16 cellular contexts compared by ENCODE assay signal in the genomic region with DNA sequence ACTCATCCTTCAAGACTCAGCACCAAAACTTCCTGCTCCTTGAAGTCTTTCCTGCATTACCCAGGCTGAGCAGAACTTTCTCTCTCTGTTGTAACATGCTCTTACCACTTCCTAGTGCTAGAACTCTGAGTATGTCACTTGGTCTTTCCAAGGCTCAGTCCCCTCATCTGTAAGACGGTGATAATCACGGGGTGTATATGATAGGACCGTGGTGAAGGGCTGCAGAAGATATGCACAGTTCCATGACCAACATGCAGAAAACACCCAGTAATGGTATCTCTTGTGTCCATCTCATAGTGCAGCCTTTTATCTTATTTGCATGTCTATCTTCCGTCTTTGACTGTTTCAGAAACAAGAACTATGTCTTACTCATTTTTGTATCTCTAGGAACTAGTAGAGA.
DNase-seq lines count a peak whose midpoint lies in the region; ATAC-seq and TF ChIP-seq lines count a peak whose summit lies in the region.
"Had no signal": no experiment of that assay in that cellular context is flagged by ENCODE, and none has a peak within 500 bp of the region (broad histone marks: within the 10 kb centered on the region; RNA-seq: fewer than 3 reads in every experiment).

No MANE protein-coding gene starts in this region.

- H3K9me3 Mint-ChIP-seq in stimulated activated memory B cell treated with anti-CD40 and anti-IgM and Interleukin-4, amounts not matched to agents 10 μg/mL and 1 μg/mL and 100 μg/mL, for 72 hours = peaks cover 11% of the 10 kb centered on the region
- H3K9me3 Mint-ChIP-seq in Caco-2 (ENCODE audit: unreplicated experiment) = peaks cover 10% of the 10 kb centered on the region
- H3K9me3 Mint-ChIP-seq: CD4-positive, alpha-beta T cell had no signal

- H3K27me3 ChIP-seq in OCI-LY3 (ENCODE audit: low read depth, low read length) = no peaks in the 10 kb centered on the region
- H3K27me3 ChIP-seq in hepatocyte = no peaks in the 10 kb centered on the region
- no peaks in the 10 kb centered on the region for H3K27me3 ChIP-seq in Caco-2 (replicated peaks; ENCODE audit: control insufficient read depth, insufficient read depth, low read length)

- H4K20me1 ChIP-seq in OCI-LY3 (ENCODE audit: insufficient read depth, low read length) (no peaks in the 10 kb centered on the region), hepatocyte (ENCODE audit: insufficient read depth, poor library complexity, severe bottlenecking) (no peaks in the 10 kb centered on the region)

- ATAC-seq in stimulated activated memory B cell treated with anti-CD40 and anti-IgM and Interleukin-4, amounts not matched to agents 10 μg/mL and 1 μg/mL and 100 μg/mL, for 72 hours = peak; percentile 31
- no peak for ATAC-seq in HG03159 (IDR thresholded peaks at IDR 0.05; ENCODE audit: unreplicated experiment)

- peaks cover 40% of the 10 kb centered on the region for H3K4me1 ChIP-seq in OCI-LY3 (ENCODE audit: low read length)
- H3K4me1 ChIP-seq in hepatocyte (ENCODE audit: insufficient read depth) = no peaks in the 10 kb centered on the region
- H3K4me1 ChIP-seq in Caco-2 = 0 out of 2 replicates have a peak, but pooled peaks cover 3% of the 10 kb centered on the region

- H3K27ac ChIP-seq in OCI-LY3 (ENCODE audit: low read length) (peak overlapping the region; percentile 51), hepatocyte (no peak overlapping the region)

- H3K4me3 Mint-ChIP-seq in stimulated activated memory B cell treated with anti-CD40 and anti-IgM and Interleukin-4, amounts not matched to agents 10 μg/mL and 1 μg/mL and 100 μg/mL, for 72 hours = no peak overlapping the region
- H3K4me3 Mint-ChIP-seq in Caco-2 (ENCODE audit: unreplicated experiment) = no peak overlapping the region
- H3K4me3 Mint-ChIP-seq: B cell; CD4-positive, alpha-beta T cell had no signal

- H3K27ac Mint-ChIP-seq in stimulated activated memory B cell treated with anti-CD40 and anti-IgM and Interleukin-4, amounts not matched to agents 10 μg/mL and 1 μg/mL and 100 μg/mL, for 72 hours = no peak overlapping the region
- no peak overlapping the region for H3K27ac Mint-ChIP-seq in Caco-2 (ENCODE audit: unreplicated experiment)
- H3K27ac Mint-ChIP-seq: B cell; CD4-positive, alpha-beta T cell had no signal

- H3K4me1 Mint-ChIP-seq in stimulated activated memory B cell treated with anti-CD40 and anti-IgM and Interleukin-4, amounts not matched to agents 10 μg/mL and 1 μg/mL and 100 μg/mL, for 72 hours = peaks cover 25% of the 10 kb centered on the region
- no peaks in the 10 kb centered on the region for H3K4me1 Mint-ChIP-seq in Caco-2 (ENCODE audit: low read depth, unreplicated experiment)

- H3K4me2 ChIP-seq in OCI-LY3 (ENCODE audit: low read length) (peak overlapping the region; percentile 69), hepatocyte (no peak overlapping the region)

- H3K36me3 Mint-ChIP-seq in stimulated activated memory B cell treated with anti-CD40 and anti-IgM and Interleukin-4, amounts not matched to agents 10 μg/mL and 1 μg/mL and 100 μg/mL, for 72 hours = peaks cover 10% of the 10 kb centered on the region
- H3K36me3 Mint-ChIP-seq in Caco-2 (ENCODE audit: insufficient read depth, unreplicated experiment) = no peaks in the 10 kb centered on the region

- no peaks in the 10 kb centered on the region for H3K27me3 Mint-ChIP-seq in stimulated activated memory B cell treated with anti-CD40 and anti-IgM and Interleukin-4, amounts not matched to agents 10 μg/mL and 1 μg/mL and 100 μg/mL, for 72 hours
- peaks cover 3% of the 10 kb centered on the region for H3K27me3 Mint-ChIP-seq in Caco-2 (ENCODE audit: insufficient read depth, unreplicated experiment)
- H3K27me3 Mint-ChIP-seq: B cell; CD4-positive, alpha-beta T cell had no signal

- intact Hi-C loops in Caco-2 (cut with micrococcal nuclease; ENCODE audit: unreplicated experiment) = no loop called here

- H3K9ac ChIP-seq in OCI-LY3 (ENCODE audit: low read length) = 0 out of 2 replicates have a peak overlapping the region, but pooled peaks have one; percentile 1

- H3K36me3 ChIP-seq in OCI-LY3 (replicated peaks; ENCODE audit: low read depth, low read length) = no peaks in the 10 kb centered on the region
- H3K36me3 ChIP-seq in hepatocyte (replicated peaks; ENCODE audit: insufficient read depth, low read depth) = no peaks in the 10 kb centered on the region
- no peaks in the 10 kb centered on the region for H3K36me3 ChIP-seq in Caco-2 (ENCODE audit: control insufficient read depth, insufficient read depth, low read length)
- H3K36me3 ChIP-seq: HAP-1 had no signal

- H3K9me2 ChIP-seq in hepatocyte (replicated peaks; ENCODE audit: insufficient read depth) = no peaks in the 10 kb centered on the region

- no peak for TF ChIP-seq CTCF in OCI-LY3 (IDR thresholded peaks at IDR 0.05; ENCODE audit: low read depth, low read length)
- no peak for TF ChIP-seq CTCF in epithelial cell of esophagus (IDR thresholded peaks at IDR 0.05; ENCODE audit: insufficient read depth, low read depth, low read length, missing control alignments)
- TF ChIP-seq CTCF in hepatocyte (IDR thresholded peaks at IDR 0.05; ENCODE audit: poor library complexity) = no peak
- no peak for TF ChIP-seq CTCF in Caco-2 (IDR thresholded peaks at IDR 0.05; ENCODE audit: insufficient read depth in 1 of 2, low read depth in 1 of 2, low read length in 1 of 2, severe bottlenecking in 1 of 2, unreplicated experiment in 1 of 2)

- DNase-seq in CMK (ENCODE audit: low read depth) = peak; percentile 8
- peak; percentile 43 for DNase-seq in epithelial cell of esophagus (ENCODE audit: low read depth)
- DNase-seq in hepatocyte (ENCODE audit: low spot score) = no peak
- no peak for DNase-seq in Caco-2
- DNase-seq: 8988T; C1 segment of cervical spinal cord; CD4-positive, alpha-beta T cell; DMS153; DND-41; GDM1; KBM-7 had no signal

- POLR2A ChIA-PET in Caco-2 (lab: Charles Lee) = no interaction called here

- H3K9me3 ChIP-seq in OCI-LY3 (ENCODE audit: insufficient read depth, low read length) = no peaks in the 10 kb centered on the region
- H3K9me3 ChIP-seq in hepatocyte (ENCODE audit: low read depth) = no peaks in the 10 kb centered on the region
- peaks cover 3% of the 10 kb centered on the region; the same call in 1 of the 2 replicates for H3K9me3 ChIP-seq in Caco-2
- H3K9me3 ChIP-seq: HAP-1 had no signal

- H2AFZ ChIP-seq in OCI-LY3 (ENCODE audit: low read depth, low read length) (no peak overlapping the region), hepatocyte (no peak overlapping the region)

- 93% methylated on average over 4 of the region's 4 CpGs for WGBS in hepatocyte (ENCODE audit: low lambda C conversion rate, missing lambda C conversion rate)

- H3K79me2 ChIP-seq in OCI-LY3 (ENCODE audit: low read length) (no peaks in the 10 kb centered on the region), hepatocyte (no peaks in the 10 kb centered on the region)

- BruUV-seq in Caco-2 (replicated peaks; lab: Mats Ljungman, UMichigan) = no TSS peak

- CTCF ChIA-PET in Caco-2 (lab: Charles Lee) = no interaction called here

- H3K4me3 ChIP-seq in OCI-LY3 (ENCODE audit: low read length) (peak overlapping the region; percentile 45), epithelial cell of esophagus (ENCODE audit: low read length) (no peak overlapping the region), hepatocyte (no peak overlapping the region), Caco-2 (ENCODE audit: low read depth, low read length) (no peak overlapping the region)
- H3K4me3 ChIP-seq: HAP-1 had no signal

Comparison
In these comparisons a context has a peak if more than half of its experiments do, and no peak if none do; other contexts are left out.
1. DNase-seq: peak in CMK (single experiment) and epithelial cell of esophagus (single experiment); none in hepatocyte (single experiment) and Caco-2 (0 of 2).